8 cellular contexts compared by ENCODE assay signal in genomic region chr6:39724787-39725631, GRCh38. TPM values are rescaled to one million over a fixed set of nuclear protein-coding genes. Genes with fewer than 3 reads are reported as not detected.
A peak's percentile ranks its signal among the peaks of the same experiment; 100 is the strongest.
DNase-seq lines count a peak whose midpoint lies in the region; ATAC-seq and TF ChIP-seq lines count a peak whose summit lies in the region.

Gene KIF6, minus strand, starts transcription at chr6:39725408. Its CDS starts 98 bp downstream, at chr6:39725310.

- no TSS peak for BruUV-seq in PC-3 (replicated peaks; lab: Mats Ljungman, UMichigan)

- H3K36me3 ChIP-seq in HUES6 (ENCODE audit: control insufficient read depth, insufficient read depth, low read length) (no peaks in the 10 kb centered on the region), PC-3 (ENCODE audit: low read depth, low read length) (no peaks in the 10 kb centered on the region)

- intact Hi-C loops in PC-3 (cut with micrococcal nuclease) = no loop called here

- H3K27ac ChIP-seq in HUES6 (ENCODE audit: low read depth, low read length) (no peak within 1 kb of the TSS), PC-3 (ENCODE audit: low read length) (no peak within 1 kb of the TSS)

- H3K9ac ChIP-seq in HUES6 (ENCODE audit: low read length) (no peak within 1 kb of the TSS), PC-3 (ENCODE audit: low read length) (no peak within 1 kb of the TSS)

- peak within 1 kb of the TSS; percentile 98 to 99 (median 98) for H3K4me3 Mint-ChIP-seq in nephron

- H3K4me1 ChIP-seq in HUES6 (ENCODE audit: control insufficient read depth, insufficient read depth, low read length) (0 out of 2 replicates have a peak, but pooled peaks cover 2% of the 10 kb centered on the region), PC-3 (ENCODE audit: insufficient read depth, low read length) (no peaks in the 10 kb centered on the region)

- no peak for TF ChIP-seq CTCF in PC-3 (conservative IDR thresholded peaks at IDR 0.05; ENCODE audit: low read depth, low read length)
- TF ChIP-seq CTCF in nephron (IDR thresholded peaks at IDR 0.05; ENCODE audit: unreplicated experiment in 3 of 3) = peak in 1 of 3 experiments; percentile 7

- H3K27me3 ChIP-seq in HUES6 (ENCODE audit: control insufficient read depth, insufficient read depth, low read length) (no peaks in the 10 kb centered on the region), PC-3 (ENCODE audit: low read length) (no peaks in the 10 kb centered on the region)

- no peaks in the 10 kb centered on the region for H3K4me1 Mint-ChIP-seq in nephron

- H3K79me2 ChIP-seq in PC-3 (ENCODE audit: low read length) = no peaks in the 10 kb centered on the region

- peak within 1 kb of the TSS; percentile 73 for H3K4me2 ChIP-seq in PC-3 (ENCODE audit: low read length)

- H3K27ac Mint-ChIP-seq in nephron = peak within 1 kb of the TSS; percentile 52 to 88 (median 57)

- H3K9me3 ChIP-seq in HUES6 (ENCODE audit: control insufficient read depth, insufficient read depth, low read depth, low read length) (no peaks in the 10 kb centered on the region), PC-3 (ENCODE audit: low read length) (no peaks in the 10 kb centered on the region)

- peak within 1 kb of the TSS; percentile 89 for H2AFZ ChIP-seq in PC-3 (ENCODE audit: low read length)

- H3K27me3 Mint-ChIP-seq in nephron (ENCODE audit: low read depth) = peaks cover 6% of the 10 kb centered on the region

- peak; percentile 97 for DNase-seq in COLO829 (ENCODE audit: low spot score)
- DNase-seq in PC-3 = peak; percentile 68
- DNase-seq in activated gamma-delta T cell (lab: John Stamatoyannopoulos, UW) = peak; percentile 21
- DNase-seq in fibroblast of the conjunctiva (ENCODE audit: low read depth) = peak; percentile 82
- DNase-seq in stimulated activated naive CD4-positive, alpha-beta T cell (lab: John Stamatoyannopoulos, UW) = peak; percentile 69 to 85 (median 76)

- H3K4me3 ChIP-seq in HUES6 (ENCODE audit: low read depth, low read length) = peak within 1 kb of the TSS; percentile 76
- H3K4me3 ChIP-seq in PC-3 (ENCODE audit: low read length) = peak within 1 kb of the TSS; percentile 62

- H3K9me2 ChIP-seq in PC-3 (replicated peaks; ENCODE audit: low read length) = no peaks in the 10 kb centered on the region

- H3K9me3 Mint-ChIP-seq in nephron = no peaks in the 10 kb centered on the region

- H3K36me3 Mint-ChIP-seq in nephron (ENCODE audit: low read depth) = no peaks in the 10 kb centered on the region

- no peaks in the 10 kb centered on the region for H3F3A ChIP-seq in PC-3 (ENCODE audit: low read length, unreplicated experiment)

- POLR2A ChIA-PET in PC-3 (lab: Charles Lee; ENCODE audit: unreplicated experiment) = no interaction called here

- H4K20me1 ChIP-seq in PC-3 (ENCODE audit: low read length) = no peaks in the 10 kb centered on the region

- CTCF ChIA-PET in PC-3 (lab: Charles Lee) = no interaction called here

- ATAC-seq in GM21390 (IDR thresholded peaks at IDR 0.05; ENCODE audit: unreplicated experiment) (peak; percentile 99), PC-3 (peak; percentile 31)

RNA-seq across cellular contexts. Expression of gene KIF6, which starts in this region (rescaled TPM):
- total RNA-seq in PC-3 (2014; rRNA removed) = 0.07 TPM in 1 of 2 replicates, not detected in the other

Comparison
In these comparisons a context has a peak if more than half of its experiments do, and no peak if none do; other contexts are left out.
1. Peak in DNase-seq, ATAC-seq, H3K4me3 ChIP-seq and H3K4me2 ChIP-seq in PC-3; RNA of the gene not detected or under 1 TPM.
2. DNase-seq: peak in every context shown above with its lines; median percentile 97 in COLO829; 82 in fibroblast of the conjunctiva; 76 in stimulated activated naive CD4-positive, alpha-beta T cell; 68 in PC-3; 21 in activated gamma-delta T cell.